8 cellular contexts compared by ENCODE assay signal in genomic region chr22:23183107-23183698, GRCh38. TPM values are rescaled to one million over a fixed set of nuclear protein-coding genes. Genes with fewer than 3 reads are reported as not detected.
A peak's percentile ranks its signal among the peaks of the same experiment; 100 is the strongest.
DNase-seq lines count a peak whose midpoint lies in the region; ATAC-seq lines count a peak whose summit lies in the region.

No MANE protein-coding gene starts in this region.

- H3K9me3 Mint-ChIP-seq in activated T-cell treated with anti-CD3 and anti-CD28 coated beads, Interleukin-2, amount 50 U/mL, for 72 hours, result peaks cover 0 to 2% of the 10 kb centered on the region in 2 donors
- H3K9me3 Mint-ChIP-seq in central memory CD8-positive, alpha-beta T cell, result no peaks in the 10 kb centered on the region
- H3K9me3 Mint-ChIP-seq in stimulated activated naive CD8-positive, alpha-beta T cell treated with anti-CD3 and anti-CD28 coated beads, Interleukin-15, amount 100 ng/mL, for 72 hours, result no peaks in the 10 kb centered on the region

- H3K27ac Mint-ChIP-seq in activated T-cell treated with anti-CD3 and anti-CD28 coated beads, Interleukin-2, amount 50 U/mL, for 72 hours, result peak overlapping the region; percentile 81
- peak overlapping the region; percentile 96 for H3K27ac Mint-ChIP-seq in central memory CD8-positive, alpha-beta T cell (ENCODE audit: low read depth)
- no peak overlapping the region for H3K27ac Mint-ChIP-seq in stimulated activated naive CD8-positive, alpha-beta T cell treated with anti-CD3 and anti-CD28 coated beads, Interleukin-15, amount 100 ng/mL, for 72 hours

- peak overlapping the region; percentile 92 for H3K4me3 Mint-ChIP-seq in activated T-cell treated with anti-CD3 and anti-CD28 coated beads, Interleukin-2, amount 50 U/mL, for 72 hours
- peak overlapping the region; percentile 88 for H3K4me3 Mint-ChIP-seq in central memory CD8-positive, alpha-beta T cell
- H3K4me3 Mint-ChIP-seq in stimulated activated naive CD8-positive, alpha-beta T cell treated with anti-CD3 and anti-CD28 coated beads, Interleukin-15, amount 100 ng/mL, for 72 hours, result peak overlapping the region; percentile 92 to 95

- peaks cover 83% of the 10 kb centered on the region for H3K4me1 Mint-ChIP-seq in activated T-cell treated with anti-CD3 and anti-CD28 coated beads, Interleukin-2, amount 50 U/mL, for 72 hours (ENCODE audit: low read depth)
- H3K4me1 Mint-ChIP-seq in central memory CD8-positive, alpha-beta T cell, result peaks cover 77% of the 10 kb centered on the region
- H3K4me1 Mint-ChIP-seq in stimulated activated naive CD8-positive, alpha-beta T cell treated with anti-CD3 and anti-CD28 coated beads, Interleukin-15, amount 100 ng/mL, for 72 hours, result peaks cover 81% of the 10 kb centered on the region

- DNase-seq in activated T-cell treated with anti-CD3 and anti-CD28 coated beads, Interleukin-2, amount 50 U/mL, for 72 hours, result no peak
- no peak for DNase-seq in activated T-cell treated with anti-CD3 and anti-CD28 coated beads, Interleukin-2, amount 50 U/mL, for 1 hour
- DNase-seq in NCI-H82 treated with DMSO at 0.1 percent for 48 hours (lab: John Stamatoyannopoulos, UW; ENCODE audit: unreplicated experiment) (peak; percentile 45), kidney tubule cell (ENCODE audit: low spot score) (peak; percentile 68)
- DNase-seq in central memory CD8-positive, alpha-beta T cell (ENCODE audit: low spot score in 2 of 2), result no peak
- no peak for DNase-seq in stimulated activated naive CD8-positive, alpha-beta T cell treated with anti-CD3 and anti-CD28 coated beads, Interleukin-15, amount 100 ng/mL, for 72 hours

- no peak for ATAC-seq in activated T-cell treated with anti-CD3 and anti-CD28 coated beads, Interleukin-2, amount 50 U/mL, for 72 hours (replicated peaks in 1 of 2)
- no peak for ATAC-seq in central memory CD8-positive, alpha-beta T cell (replicated peaks; ENCODE audit: extremely low read depth, poor library complexity, severe bottlenecking)
- ATAC-seq in stimulated activated naive CD8-positive, alpha-beta T cell treated with anti-CD3 and anti-CD28 coated beads, Interleukin-15, amount 100 ng/mL, for 72 hours, result no peak
- ATAC-seq in HG03095 (IDR thresholded peaks at IDR 0.05; ENCODE audit: unreplicated experiment), result no peak
- ATAC-seq in GM19023 (IDR thresholded peaks at IDR 0.05; ENCODE audit: unreplicated experiment), result no peak

- no peaks in the 10 kb centered on the region for H3K27me3 Mint-ChIP-seq in activated T-cell treated with anti-CD3 and anti-CD28 coated beads, Interleukin-2, amount 50 U/mL, for 72 hours (ENCODE audit: low read depth)
- no peaks in the 10 kb centered on the region for H3K27me3 Mint-ChIP-seq in central memory CD8-positive, alpha-beta T cell
- H3K27me3 Mint-ChIP-seq in stimulated activated naive CD8-positive, alpha-beta T cell treated with anti-CD3 and anti-CD28 coated beads, Interleukin-15, amount 100 ng/mL, for 72 hours, result no peaks in the 10 kb centered on the region

- peaks cover 4 to 8% of the 10 kb centered on the region in 2 donors for H3K36me3 Mint-ChIP-seq in activated T-cell treated with anti-CD3 and anti-CD28 coated beads, Interleukin-2, amount 50 U/mL, for 72 hours (ENCODE audit: insufficient read depth in 2 of 2)
- peaks cover 38% of the 10 kb centered on the region for H3K36me3 Mint-ChIP-seq in central memory CD8-positive, alpha-beta T cell (ENCODE audit: insufficient read depth)

RNA-seq across cellular contexts. Expression of gene BCR, which starts 2.9 kb away (rescaled TPM):
- total RNA-seq in activated T-cell treated with anti-CD3 and anti-CD28 coated beads, Interleukin-2, amount 50 U/mL, for 72 hours, result 10 to 100 TPM; 40.3 to 50.0 TPM

RNA-seq across cellular contexts. Expression of gene RAB36, which starts 37.9 kb away (rescaled TPM):
- total RNA-seq in activated T-cell treated with anti-CD3 and anti-CD28 coated beads, Interleukin-2, amount 50 U/mL, for 72 hours, result under 1 TPM; 0.14 to 0.19 TPM

RNA-seq across cellular contexts. Expression of gene RSPH14, which starts 41.4 kb away (rescaled TPM):
- 1 to 10 TPM in 1 of 2 donors, under 1 TPM in 1; 0.79 to 1.4 TPM for total RNA-seq in activated T-cell treated with anti-CD3 and anti-CD28 coated beads, Interleukin-2, amount 50 U/mL, for 72 hours

Comparison
In these comparisons a context has a peak if more than half of its experiments do, and no peak if none do; other contexts are left out.
1. DNase-seq: peak in NCI-H82 treated with DMSO at 0.1 percent for 48 hours (single experiment) and kidney tubule cell (single experiment); none in activated T-cell treated with anti-CD3 and anti-CD28 coated beads, Interleukin-2, amount 50 U/mL, for 72 hours (0 of 2), activated T-cell treated with anti-CD3 and anti-CD28 coated beads, Interleukin-2, amount 50 U/mL, for 1 hour (single experiment), central memory CD8-positive, alpha-beta T cell (0 of 2) and stimulated activated naive CD8-positive, alpha-beta T cell treated with anti-CD3 and anti-CD28 coated beads, Interleukin-15, amount 100 ng/mL, for 72 hours (0 of 2).
2. H3K27ac Mint-ChIP-seq: peak in activated T-cell treated with anti-CD3 and anti-CD28 coated beads, Interleukin-2, amount 50 U/mL, for 72 hours (single experiment) and central memory CD8-positive, alpha-beta T cell (single experiment); none in stimulated activated naive CD8-positive, alpha-beta T cell treated with anti-CD3 and anti-CD28 coated beads, Interleukin-15, amount 100 ng/mL, for 72 hours (0 of 2).
3. Peak in every context shown above with its lines, with median percentiles within 50 percentile points of each other: H3K4me3 Mint-ChIP-seq.